In the genomic region with DNA sequence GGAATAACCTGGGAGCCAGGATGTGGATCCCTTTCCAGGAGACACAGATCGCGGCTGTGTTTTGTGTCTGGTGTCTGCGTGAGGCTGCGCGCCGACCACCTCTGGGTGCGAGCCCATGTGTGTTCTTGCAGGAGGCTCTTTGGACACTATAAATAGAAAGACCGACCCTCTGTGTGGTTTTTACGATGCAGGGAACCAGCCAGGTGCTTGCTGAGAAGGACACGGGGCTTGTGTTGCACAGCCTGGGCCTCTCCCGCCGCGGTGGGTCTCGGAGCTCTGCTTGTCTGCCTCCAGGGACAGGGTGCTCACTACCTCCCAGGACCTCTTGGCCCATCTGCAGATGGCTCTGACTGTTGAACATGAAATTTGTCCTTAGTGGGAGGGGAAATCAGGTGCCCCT, we compare ENCODE assay signal across 12 cellular contexts. TPM values are rescaled to one million over a fixed set of nuclear protein-coding genes. Genes with fewer than 3 reads are reported as not detected.
DNase-seq lines count a peak whose midpoint lies in the region; ATAC-seq and TF ChIP-seq lines count a peak whose summit lies in the region.
"Had no signal": no experiment of that assay in that cellular context is flagged by ENCODE, and none has a peak within 500 bp of the region (broad histone marks: within the 10 kb centered on the region; RNA-seq: fewer than 3 reads in every experiment).

No MANE protein-coding gene starts in this region.

- H3K27me3 ChIP-seq in CD4-positive, alpha-beta memory T cell (ENCODE audit: insufficient read depth, low read length), result peaks cover 4% of the 10 kb centered on the region
- H3K27me3 ChIP-seq in effector memory CD4-positive, alpha-beta T cell (replicated peaks; ENCODE audit: control insufficient read depth, insufficient read depth, low read length, poor library complexity, severe bottlenecking), result no peaks in the 10 kb centered on the region
- H3K27me3 ChIP-seq in neural progenitor cell (peaks cover 34% of the 10 kb centered on the region), tibial artery (peaks cover 3 to 72% of the 10 kb centered on the region in 2 donors), foreskin keratinocyte (peaks cover 34% of the 10 kb centered on the region)

- H3K36me3 ChIP-seq in CD4-positive, alpha-beta memory T cell (ENCODE audit: insufficient read depth, low read length), result no peaks in the 10 kb centered on the region
- H3K36me3 ChIP-seq in effector memory CD4-positive, alpha-beta T cell (ENCODE audit: control insufficient read depth, insufficient read depth, low read length), result no peaks in the 10 kb centered on the region
- H3K36me3 ChIP-seq in neural progenitor cell (no peaks in the 10 kb centered on the region), tibial artery (no peaks in the 10 kb centered on the region)

- peaks cover 16 to 26% of the 10 kb centered on the region in 2 donors for H3K27me3 Mint-ChIP-seq in CD4-positive, alpha-beta memory T cell
- peaks cover 19% of the 10 kb centered on the region for H3K27me3 Mint-ChIP-seq in neural progenitor cell (ENCODE audit: insufficient read depth, low read depth)

- H3K9me3 ChIP-seq in CD4-positive, alpha-beta memory T cell (ENCODE audit: control insufficient read depth in 1 of 2, low read length in 2 of 2), result no peaks in the 10 kb centered on the region
- H3K9me3 ChIP-seq in effector memory CD4-positive, alpha-beta T cell (ENCODE audit: control insufficient read depth, low read length), result no peaks in the 10 kb centered on the region
- no peaks in the 10 kb centered on the region for H3K9me3 ChIP-seq in neural progenitor cell (ENCODE audit: low read depth)
- H3K9me3 ChIP-seq in tibial artery, result no peaks in the 10 kb centered on the region

- no peak for TF ChIP-seq CTCF in neural progenitor cell (IDR thresholded peaks at IDR 0.05)
- TF ChIP-seq CTCF in RWPE1 (conservative IDR thresholded peaks at IDR 0.05; ENCODE audit: low read depth), result no peak
- TF ChIP-seq CTCF in tibial artery (IDR thresholded peaks at IDR 0.05), result no peak
- no peak for TF ChIP-seq CTCF in foreskin keratinocyte (conservative IDR thresholded peaks at IDR 0.05)

- CTCF ChIA-PET in CD4-positive, alpha-beta memory T cell (lab: Charles Lee; ENCODE audit: partially characterized antibody), result no interaction called here
- CTCF ChIA-PET in RWPE1 (lab: Yijun Ruan, JAX), result no interaction called here

- peak overlapping the region; percentile 89 for H3K4me2 ChIP-seq in neural progenitor cell

- H4K20me1 ChIP-seq in neural progenitor cell (ENCODE audit: low read depth), result peaks cover 5% of the 10 kb centered on the region

- no peaks in the 10 kb centered on the region for H3F3A ChIP-seq in neural progenitor cell (ENCODE audit: low read depth)

- POLR2A ChIA-PET in CD4-positive, alpha-beta memory T cell (lab: Charles Lee; ENCODE audit: partially characterized antibody), result no interaction called here
- POLR2A ChIA-PET in RWPE1 (lab: Yijun Ruan, JAX; ENCODE audit: low non-redundant PET), result no interaction called here

- no peak overlapping the region for H3K9ac ChIP-seq in neural progenitor cell

- H3K4me3 Mint-ChIP-seq in CD4-positive, alpha-beta memory T cell, result peak overlapping the region; percentile 68 to 86 (median 82)
- H3K4me3 Mint-ChIP-seq in neural progenitor cell, result peak overlapping the region; percentile 86

- no peak overlapping the region for H3K27ac ChIP-seq in CD4-positive, alpha-beta memory T cell (ENCODE audit: low read depth, low read length)
- no peak overlapping the region for H3K27ac ChIP-seq in effector memory CD4-positive, alpha-beta T cell (ENCODE audit: insufficient read depth, low read length, poor library complexity, severe bottlenecking)
- H3K27ac ChIP-seq in neural progenitor cell (no peak overlapping the region), RWPE1 (no peak overlapping the region), tibial artery (no peak overlapping the region), foreskin keratinocyte (no peak overlapping the region)

- peaks cover 7% of the 10 kb centered on the region for H3K4me1 ChIP-seq in CD4-positive, alpha-beta memory T cell (ENCODE audit: insufficient read depth, low read length)
- peaks cover 6% of the 10 kb centered on the region for H3K4me1 ChIP-seq in effector memory CD4-positive, alpha-beta T cell (ENCODE audit: control insufficient read depth, insufficient read depth, low read length, poor library complexity, severe bottlenecking)
- H3K4me1 ChIP-seq in neural progenitor cell (peaks cover 6% of the 10 kb centered on the region), tibial artery (peaks cover 0 to 8% (median 3%) of the 10 kb centered on the region in 4 donors), foreskin keratinocyte (no peaks in the 10 kb centered on the region)

- no peak for DNase-seq in CD4-positive, alpha-beta memory T cell
- no peak for DNase-seq in Jurkat, Clone E6-1 (ENCODE audit: low read depth, low spot score)
- DNase-seq in effector memory CD4-positive, alpha-beta T cell, result no peak
- no peak for DNase-seq in neural progenitor cell (ENCODE audit: low spot score)
- no peak for DNase-seq in RWPE1 (ENCODE audit: low spot score)
- no peak for DNase-seq in KG1 (lab: John Stamatoyannopoulos, UW)
- DNase-seq in tibial artery, result no peak
- DNase-seq in foreskin keratinocyte, result no peak
- DNase-seq: cortex of kidney, NCI-H1048, OCI-M1, small intestine had no signal

- H3K9me3 Mint-ChIP-seq in CD4-positive, alpha-beta memory T cell, result no peaks in the 10 kb centered on the region
- no peaks in the 10 kb centered on the region for H3K9me3 Mint-ChIP-seq in neural progenitor cell

- intact Hi-C loops in CD4-positive, alpha-beta memory T cell (cut with micrococcal nuclease), result no loop called here
- intact Hi-C loops in tibial artery (cut with DNase I; ENCODE audit: low total_unique reads), result no loop called here

- ATAC-seq in foreskin keratinocyte, result no peak

- H3K4me3 ChIP-seq in CD4-positive, alpha-beta memory T cell (ENCODE audit: low read length in 2 of 2), result peak overlapping the region in 1 of 2 donors; percentile 38
- H3K4me3 ChIP-seq in Jurkat, Clone E6-1 (ENCODE audit: low read length), result peak overlapping the region; percentile 22; the same call in 1 of the 2 replicates
- peak overlapping the region; percentile 45 for H3K4me3 ChIP-seq in effector memory CD4-positive, alpha-beta T cell (ENCODE audit: insufficient read depth, low read depth, low read length, poor library complexity, severe bottlenecking)
- H3K4me3 ChIP-seq in neural progenitor cell, result peak overlapping the region; percentile 62
- H3K4me3 ChIP-seq in tibial artery, result no peak overlapping the region

- no peaks in the 10 kb centered on the region for H3K36me3 Mint-ChIP-seq in CD4-positive, alpha-beta memory T cell
- no peaks in the 10 kb centered on the region for H3K36me3 Mint-ChIP-seq in neural progenitor cell

- H3K4me1 Mint-ChIP-seq in CD4-positive, alpha-beta memory T cell, result peaks cover 2 to 24% (median 15%) of the 10 kb centered on the region in 4 donors
- H3K4me1 Mint-ChIP-seq in neural progenitor cell, result peaks cover 17% of the 10 kb centered on the region

- peak overlapping the region in 5 of 7 donors; percentile 24 to 79 (median 61) for H3K27ac Mint-ChIP-seq in CD4-positive, alpha-beta memory T cell
- no peak overlapping the region for H3K27ac Mint-ChIP-seq in neural progenitor cell

- peaks cover 6% of the 10 kb centered on the region for H3K79me2 ChIP-seq in neural progenitor cell (ENCODE audit: low read depth)

- H2AFZ ChIP-seq in neural progenitor cell (replicated peaks), result peak overlapping the region; percentile 90

RNA-seq across cellular contexts. Expression of gene STX1B, which starts 0.5 kb away (rescaled TPM):
- 1 to 10 TPM; 1.5 to 2.4 TPM for total RNA-seq in CD4-positive, alpha-beta memory T cell
- not detected for polyA plus RNA-seq in CD4-positive, alpha-beta memory T cell
- polyA plus RNA-seq in Jurkat, Clone E6-1 (2012; ENCODE audit: insufficient read depth, insufficient read length), result 0.75 TPM
- total RNA-seq in neural progenitor cell (ENCODE audit: low replicate concordance) (6.6 and 7.3 TPM in 2 replicates), foreskin keratinocyte (0.39 and 0.61 TPM in 2 replicates)
- 0.27 and 0.29 TPM in 2 replicates for polyA plus RNA-seq in foreskin keratinocyte

RNA-seq across cellular contexts. Expression of gene STX4, which starts 22.4 kb away (rescaled TPM):
- total RNA-seq in CD4-positive, alpha-beta memory T cell, result 100 to 1,000 TPM; 106 to 111 TPM
- 10 to 100 TPM; 21.2 to 33.0 TPM for polyA plus RNA-seq in CD4-positive, alpha-beta memory T cell
- 35.5 TPM for polyA plus RNA-seq in Jurkat, Clone E6-1 (2012; ENCODE audit: insufficient read depth, insufficient read length)
- total RNA-seq in neural progenitor cell (ENCODE audit: low replicate concordance), result 6.6 and 13.3 TPM in 2 replicates
- 38.7 TPM in 2 replicates for total RNA-seq in foreskin keratinocyte
- polyA plus RNA-seq in foreskin keratinocyte, result 59.7 and 61.2 TPM in 2 replicates

RNA-seq across cellular contexts. Expression of gene HSD3B7, which starts 25.9 kb away (rescaled TPM):
- total RNA-seq in CD4-positive, alpha-beta memory T cell, result 1 to 10 TPM; 3.6 to 4.3 TPM
- 1 to 10 TPM in 1 of 2 donors, under 1 TPM in 1; 0.08 to 1.2 TPM for polyA plus RNA-seq in CD4-positive, alpha-beta memory T cell
- polyA plus RNA-seq in Jurkat, Clone E6-1 (2012; ENCODE audit: insufficient read depth, insufficient read length), result not detected
- total RNA-seq in neural progenitor cell (ENCODE audit: low replicate concordance) (1.4 and 2.9 TPM in 2 replicates), foreskin keratinocyte (3.0 and 3.1 TPM in 2 replicates)
- polyA plus RNA-seq in foreskin keratinocyte, result 2.9 and 3.0 TPM in 2 replicates

RNA-seq across cellular contexts. Expression of gene SETD1A, which starts 53.4 kb away (rescaled TPM):
- total RNA-seq in CD4-positive, alpha-beta memory T cell, result 10 to 100 TPM; 32.1 to 33.2 TPM
- 1 to 10 TPM in 1 of 2 donors, not detected in 1; 5.6 TPM for polyA plus RNA-seq in CD4-positive, alpha-beta memory T cell
- polyA plus RNA-seq in Jurkat, Clone E6-1 (2012; ENCODE audit: insufficient read depth, insufficient read length), result 18.2 TPM
- total RNA-seq in neural progenitor cell (ENCODE audit: low replicate concordance) (3.2 and 5.8 TPM in 2 replicates), foreskin keratinocyte (6.7 and 7.1 TPM in 2 replicates)
- 6.0 and 6.4 TPM in 2 replicates for polyA plus RNA-seq in foreskin keratinocyte

Comparison
In these comparisons a context has a peak if more than half of its experiments do, and no peak if none do; other contexts are left out.
1. H3K4me3 ChIP-seq: peak in Jurkat, Clone E6-1 (single experiment), effector memory CD4-positive, alpha-beta T cell (single experiment) and neural progenitor cell (single experiment); none in tibial artery (0 of 2).